Comparison of ENCODE assay signal across 24 cellular contexts in the genomic region with DNA sequence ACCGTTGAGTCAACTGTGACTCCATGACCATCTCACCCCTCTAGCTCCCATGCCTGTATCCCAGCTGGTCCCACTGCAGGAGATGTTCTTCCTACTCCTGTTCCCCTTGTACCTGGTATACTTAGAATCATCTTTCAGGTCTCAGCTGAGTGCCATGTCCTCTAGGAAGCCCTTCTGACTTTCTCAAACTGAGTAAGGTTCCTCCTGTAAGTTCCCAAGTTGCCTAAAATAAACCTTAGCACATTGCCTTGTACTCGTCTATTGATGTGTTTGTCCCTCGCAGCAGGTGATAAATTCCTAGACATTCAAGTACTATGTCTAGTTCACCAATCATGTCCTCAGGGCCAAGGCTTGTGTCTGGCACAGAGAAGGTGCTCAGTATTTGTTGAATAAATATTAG.
"Had no signal": no experiment of that assay in that cellular context is flagged by ENCODE, and none has a peak within 500 bp of the region (broad histone marks: within the 10 kb centered on the region; RNA-seq: fewer than 3 reads in every experiment).

No MANE protein-coding gene starts in this region.

- DNase-seq: activated CD4-positive, alpha-beta memory T cell treated with anti-CD3 and anti-CD28 coated beads for 36 hours; activated CD4-positive, alpha-beta T cell treated with anti-CD3 and anti-CD28 coated beads, Interleukin-2, amount 10 ng/mL, durations not matched to agents 7 days and 5 days; activated CD4-positive, CD25-positive, alpha-beta regulatory T cell; activated CD8-positive, alpha-beta memory T cell treated with anti-CD3 and anti-CD28 coated beads for 24 hours; activated gamma-delta T cell treated with Interleukin-2 at 50 U/mL for 16 hours; activated naive CD4-positive, alpha-beta T cell treated with anti-CD3 and anti-CD28 coated beads, Interleukin-2, amount 10 ng/mL, durations not matched to agents 7 days and 5 days; activated naive CD8-positive, alpha-beta T cell treated with anti-CD3 and anti-CD28 coated beads for 36 hours; activated T-cell treated with anti-CD3 and anti-CD28 coated beads, Interleukin-2, amount 50 U/mL, for 72 hours; brain microvascular endothelial cell; Karpas-422; MM.1S; NCI-H1105 treated with DMSO at 0.1 percent for 48 hours; NCI-H1930; NCI-H2171; NCI-H2227 treated with DMSO at 0.1 percent for 48 hours; NCI-H524 treated with DMSO at 0.1 percent for 48 hours; NCI-H748 treated with DMSO at 0.1 percent for 48 hours; PC-9; SJCRH30; SK-N-SH; T-helper 1 cell had no signal

- H3K27me3 ChIP-seq: brain microvascular endothelial cell, SJCRH30 had no signal

- H3K36me3 Mint-ChIP-seq: activated CD4-positive, alpha-beta memory T cell treated with anti-CD3 and anti-CD28 coated beads for 36 hours; activated naive CD4-positive, alpha-beta T cell treated with anti-CD3 and anti-CD28 coated beads, Interleukin-2, amount 10 ng/mL, durations not matched to agents 7 days and 5 days; activated naive CD8-positive, alpha-beta T cell treated with anti-CD3 and anti-CD28 coated beads for 36 hours had no signal

- H3K9me3 Mint-ChIP-seq: activated CD4-positive, alpha-beta memory T cell treated with anti-CD3 and anti-CD28 coated beads for 36 hours; activated CD4-positive, alpha-beta T cell treated with anti-CD3 and anti-CD28 coated beads, Interleukin-2, amount 10 ng/mL, durations not matched to agents 7 days and 5 days; activated naive CD4-positive, alpha-beta T cell treated with anti-CD3 and anti-CD28 coated beads, Interleukin-2, amount 10 ng/mL, durations not matched to agents 7 days and 5 days; activated naive CD8-positive, alpha-beta T cell treated with anti-CD3 and anti-CD28 coated beads for 36 hours; activated T-cell treated with anti-CD3 and anti-CD28 coated beads, Interleukin-2, amount 50 U/mL, for 72 hours; activated T-helper 2 cell treated with anti-CD3 and anti-CD28 coated beads, Interferon-gamma antibody, Interleukin-2, Interleukin-4, amounts not matched to agents 10 μg/mL and 5 μg/mL and 100 μg/mL, durations not matched to agents 14 hours and 24 hours and 36 hours had no signal

- H3K36me3 ChIP-seq: brain microvascular endothelial cell, SJCRH30 had no signal

- H3K4me2 ChIP-seq: PC-9, SK-N-SH had no signal

- H3K9me3 ChIP-seq: SJCRH30, SK-N-SH had no signal

- H3K4me1 ChIP-seq: SJCRH30 had no signal

- H3K27ac Mint-ChIP-seq: activated CD4-positive, alpha-beta memory T cell treated with anti-CD3 and anti-CD28 coated beads for 36 hours; activated CD4-positive, alpha-beta T cell treated with anti-CD3 and anti-CD28 coated beads, Interleukin-2, amount 10 ng/mL, durations not matched to agents 7 days and 5 days; activated naive CD4-positive, alpha-beta T cell treated with anti-CD3 and anti-CD28 coated beads, Interleukin-2, amount 10 ng/mL, durations not matched to agents 7 days and 5 days; activated naive CD8-positive, alpha-beta T cell treated with anti-CD3 and anti-CD28 coated beads for 36 hours; activated T-cell treated with anti-CD3 and anti-CD28 coated beads, Interleukin-2, amount 50 U/mL, for 72 hours; activated T-helper 2 cell treated with anti-CD3 and anti-CD28 coated beads, Interferon-gamma antibody, Interleukin-2, Interleukin-4, amounts not matched to agents 10 μg/mL and 5 μg/mL and 100 μg/mL, durations not matched to agents 14 hours and 24 hours and 36 hours had no signal

- H3K9me2 ChIP-seq: SK-N-SH had no signal

- ATAC-seq: activated T-cell treated with anti-CD3 and anti-CD28 coated beads, Interleukin-2, amount 50 U/mL, for 72 hours had no signal

- H2AFZ ChIP-seq: PC-9 had no signal

- H3K4me3 Mint-ChIP-seq: activated CD4-positive, alpha-beta memory T cell treated with anti-CD3 and anti-CD28 coated beads for 36 hours; activated CD4-positive, alpha-beta T cell treated with anti-CD3 and anti-CD28 coated beads, Interleukin-2, amount 10 ng/mL, durations not matched to agents 7 days and 5 days; activated naive CD4-positive, alpha-beta T cell treated with anti-CD3 and anti-CD28 coated beads, Interleukin-2, amount 10 ng/mL, durations not matched to agents 7 days and 5 days; activated naive CD8-positive, alpha-beta T cell treated with anti-CD3 and anti-CD28 coated beads for 36 hours; activated T-cell treated with anti-CD3 and anti-CD28 coated beads, Interleukin-2, amount 50 U/mL, for 72 hours had no signal

- FAIRE-seq: K562 had no signal

- H3K4me1 Mint-ChIP-seq: activated CD4-positive, alpha-beta T cell treated with anti-CD3 and anti-CD28 coated beads, Interleukin-2, amount 10 ng/mL, durations not matched to agents 7 days and 5 days; activated naive CD4-positive, alpha-beta T cell treated with anti-CD3 and anti-CD28 coated beads, Interleukin-2, amount 10 ng/mL, durations not matched to agents 7 days and 5 days; activated naive CD8-positive, alpha-beta T cell treated with anti-CD3 and anti-CD28 coated beads for 36 hours had no signal

- H3K27ac ChIP-seq: brain microvascular endothelial cell, PC-9, SJCRH30, VCaP had no signal

- H3K27me3 Mint-ChIP-seq: activated naive CD8-positive, alpha-beta T cell treated with anti-CD3 and anti-CD28 coated beads for 36 hours had no signal

- H3K4me3 ChIP-seq: K562, PC-9, SJCRH30 had no signal
